8 cellular contexts compared by ENCODE assay signal in genomic region chr10:72257051-72257892, GRCh38. TPM values are rescaled to one million over a fixed set of nuclear protein-coding genes. Genes with fewer than 3 reads are reported as not detected.
A peak's percentile ranks its signal among the peaks of the same experiment; 100 is the strongest.
DNase-seq lines count a peak whose midpoint lies in the region; ATAC-seq and TF ChIP-seq lines count a peak whose summit lies in the region.

No MANE protein-coding gene starts in this region.

- CTCF ChIA-PET in Panc1 (lab: Charles Lee) = interaction anchor here (0.8 kb wide), 1 partner anchor 14 kb away, joined by 5 read pairs; no protein-coding TSS in a partner anchor

- H3K27ac ChIP-seq in Panc1 (ENCODE audit: low read length) (peak overlapping the region; percentile 52; the same call in 1 of the 2 replicates), foreskin keratinocyte (peak overlapping the region; percentile 25)

- no peaks in the 10 kb centered on the region for H3K36me3 ChIP-seq in Panc1 (ENCODE audit: control insufficient read depth, insufficient read depth, low read length)

- DNase-seq in SKM-1 treated with dmso at 0.1 percent for 144 hours (lab: John Stamatoyannopoulos, UW; ENCODE audit: unreplicated experiment) (peak; percentile 60), SKM-1 (lab: John Stamatoyannopoulos, UW; ENCODE audit: unreplicated experiment) (no peak), Panc1 (ENCODE audit: low read depth, low spot score) (no peak), foreskin keratinocyte (no peak), superior temporal gyrus (ENCODE audit: extremely low spot score) (peak; percentile 45), NCI-H524 treated with DMSO at 0.1 percent for 48 hours (lab: John Stamatoyannopoulos, UW) (no peak), dermis blood vessel endothelial cell (no peak), NCI-H345 treated with DMSO at 0.1 percent for 48 hours (lab: John Stamatoyannopoulos, UW; ENCODE audit: unreplicated experiment) (no peak)

- no TSS peak for BruUV-seq in Panc1 (replicated peaks; lab: Mats Ljungman, UMichigan)

- H3K4me3 ChIP-seq in Panc1 (ENCODE audit: low read depth in 2 of 2, low read length in 2 of 2) = no peak overlapping the region

- H3K27me3 ChIP-seq in Panc1 (ENCODE audit: control insufficient read depth, insufficient read depth, low read length) (no peaks in the 10 kb centered on the region), foreskin keratinocyte (no peaks in the 10 kb centered on the region)

- POLR2A ChIA-PET in Panc1 (lab: Charles Lee) = no interaction called here

- TF ChIP-seq CTCF in Panc1 (IDR thresholded peaks at IDR 0.05) = no peak
- no peak for TF ChIP-seq CTCF in foreskin keratinocyte (conservative IDR thresholded peaks at IDR 0.05)

- ATAC-seq in Panc1 (no peak), foreskin keratinocyte (no peak)

- in situ Hi-C loops in Panc1 (cut with HindIII; ENCODE audit: low pct_unique_long_range_greater_than_20kb, low sequenced_read_pairs) = no loop called here

- H3K4me1 ChIP-seq in Panc1 (ENCODE audit: control insufficient read depth, insufficient read depth, low read length) (peaks cover 42% of the 10 kb centered on the region), foreskin keratinocyte (peaks cover 36% of the 10 kb centered on the region)

- intact Hi-C loops in Panc1 (cut with micrococcal nuclease; ENCODE audit: unreplicated experiment) = no loop called here

- no peaks in the 10 kb centered on the region for H3K9me3 ChIP-seq in Panc1 (ENCODE audit: control insufficient read depth, insufficient read depth, low read depth, low read length)

RNA-seq across cellular contexts. Expression of gene DDIT4, which starts 16.5 kb away (rescaled TPM):
- total RNA-seq in Panc1 (2021; ENCODE audit: unreplicated experiment) (157 TPM), foreskin keratinocyte (276 and 302 TPM in 2 replicates), dermis blood vessel endothelial cell (146 and 173 TPM in 2 replicates)
- polyA plus RNA-seq in Panc1 (2012; ENCODE audit: insufficient read length) = 344 TPM
- 260 and 285 TPM in 2 replicates for polyA plus RNA-seq in foreskin keratinocyte

RNA-seq across cellular contexts. Expression of gene ASCC1, which starts 41.2 kb away (rescaled TPM):
- total RNA-seq in Panc1 (2021; ENCODE audit: unreplicated experiment) (114 TPM), foreskin keratinocyte (27.7 and 28.8 TPM in 2 replicates), dermis blood vessel endothelial cell (33.5 and 38.3 TPM in 2 replicates)
- polyA plus RNA-seq in Panc1 (2012; ENCODE audit: insufficient read length) = 72.9 TPM
- polyA plus RNA-seq in foreskin keratinocyte = 15.8 and 18.8 TPM in 2 replicates

RNA-seq across cellular contexts. Expression of gene ANAPC16, which starts 41.5 kb away (rescaled TPM):
- 110 TPM for total RNA-seq in Panc1 (2021; ENCODE audit: unreplicated experiment)
- 77.2 TPM for polyA plus RNA-seq in Panc1 (2012; ENCODE audit: insufficient read length)
- total RNA-seq in foreskin keratinocyte = 64.6 and 65.6 TPM in 2 replicates
- 80.3 and 85.6 TPM in 2 replicates for polyA plus RNA-seq in foreskin keratinocyte
- total RNA-seq in dermis blood vessel endothelial cell = 51.5 and 54.5 TPM in 2 replicates

Comparison
In these comparisons a context has a peak if more than half of its experiments do, and no peak if none do; other contexts are left out.
1. DNase-seq: peak in SKM-1 treated with dmso at 0.1 percent for 144 hours (single experiment) and superior temporal gyrus (single experiment); none in SKM-1 (single experiment), Panc1 (single experiment), foreskin keratinocyte (0 of 2), NCI-H524 treated with DMSO at 0.1 percent for 48 hours (single experiment), dermis blood vessel endothelial cell (single experiment) and NCI-H345 treated with DMSO at 0.1 percent for 48 hours (single experiment).